Comparison of ENCODE assay signal across 23 cellular contexts in genomic region chr1:214934035-214934434, GRCh38.
A peak's percentile ranks its signal among the peaks of the same experiment; 100 is the strongest.
DNase-seq lines count a peak whose midpoint lies in the region; ATAC-seq and TF ChIP-seq lines count a peak whose summit lies in the region.
"Had no signal": no experiment of that assay in that cellular context is flagged by ENCODE, and none has a peak within 500 bp of the region (broad histone marks: within the 10 kb centered on the region; RNA-seq: fewer than 3 reads in every experiment).

No MANE protein-coding gene starts in this region.

- H3K4me1 ChIP-seq in SK-N-SH (ENCODE audit: control insufficient read depth in 1 of 2, insufficient read depth in 2 of 2, low read depth in 1 of 2, low read length in 1 of 2), result no peaks in the 10 kb centered on the region; a peak in 2 of 4 replicates
- H3K4me1 ChIP-seq: A549, Peyer's patch, SJSA1 had no signal

- no peaks in the 10 kb centered on the region for H3K79me2 ChIP-seq in SK-N-SH (ENCODE audit: insufficient read depth)

- H3K4me3 Mint-ChIP-seq in activated naive CD4-positive, alpha-beta T cell treated with anti-CD3 and anti-CD28 coated beads, Interleukin-2, amount 10 ng/mL, durations not matched to agents 7 days and 5 days, result no peak overlapping the region
- H3K4me3 Mint-ChIP-seq: IgD-negative memory B cell had no signal

- POLR2A ChIA-PET in SK-N-SH (lab: Yijun Ruan, JAX), result no interaction called here

- no peak overlapping the region for H3K27ac ChIP-seq in SK-N-SH (ENCODE audit: low read depth in 2 of 2, low read length in 1 of 2)
- H3K27ac ChIP-seq: A549, C4-2B, Peyer's patch, SJSA1 had no signal

- H3K4me2 ChIP-seq in SK-N-SH, result no peak overlapping the region; the same call in 1 of the 2 replicates
- H3K4me2 ChIP-seq: A549 had no signal

- H3K9me3 ChIP-seq in SK-N-SH, result no peaks in the 10 kb centered on the region
- H3K9me3 ChIP-seq: A549, MG63, Peyer's patch, SJSA1 had no signal

- DNase-seq in GM03348 (ENCODE audit: low spot score) (peak; percentile 40), SK-N-SH (no peak), fibroblast of mammary gland (ENCODE audit: low read depth) (peak; percentile 22), skeletal muscle cell (ENCODE audit: low read depth) (peak; percentile 20)
- no peak for DNase-seq in activated naive CD4-positive, alpha-beta T cell treated with anti-CD3 and anti-CD28 coated beads, Interleukin-2, amount 10 ng/mL, durations not matched to agents 7 days and 5 days
- DNase-seq: DMS79, Karpas-422, NCI-H1048, NCI-H146, NCI-H2081, NCI-H2171 treated with DMSO at 0.1 percent for 48 hours, NCI-H446, NCI-H69, Peyer's patch, SW 1271 had no signal

- peak overlapping the region; percentile 25 for H2AFZ ChIP-seq in SK-N-SH (ENCODE audit: low read depth)

- H3K27me3 Mint-ChIP-seq in activated naive CD4-positive, alpha-beta T cell treated with anti-CD3 and anti-CD28 coated beads, Interleukin-2, amount 10 ng/mL, durations not matched to agents 7 days and 5 days, result no peaks in the 10 kb centered on the region
- H3K27me3 Mint-ChIP-seq: IgD-negative memory B cell had no signal

- ATAC-seq in HG03432 (IDR thresholded peaks at IDR 0.05; ENCODE audit: unreplicated experiment) (no peak), HG02840 (IDR thresholded peaks at IDR 0.05; ENCODE audit: low FRiP score, unreplicated experiment) (no peak)
- ATAC-seq: A549, HCT116 had no signal

- no peak for TF ChIP-seq RAD21 in SK-N-SH (IDR thresholded peaks at IDR 0.05; ENCODE audit: low read length)

- H3K27me3 ChIP-seq in SK-N-SH (ENCODE audit: insufficient read depth), result no peaks in the 10 kb centered on the region
- H3K27me3 ChIP-seq: MG63, Peyer's patch, SJSA1 had no signal

- no peaks in the 10 kb centered on the region for H3K4me1 Mint-ChIP-seq in activated naive CD4-positive, alpha-beta T cell treated with anti-CD3 and anti-CD28 coated beads, Interleukin-2, amount 10 ng/mL, durations not matched to agents 7 days and 5 days
- H3K4me1 Mint-ChIP-seq: IgD-negative memory B cell had no signal

- no peak overlapping the region; a peak in 1 of 4 replicates for H3K4me3 ChIP-seq in SK-N-SH (ENCODE audit: low read depth in 2 of 2, low read length in 1 of 2)
- no peak overlapping the region for H3K4me3 ChIP-seq in fibroblast of mammary gland (ENCODE audit: control insufficient read depth, low read depth, low read length)
- H3K4me3 ChIP-seq in skeletal muscle cell (ENCODE audit: low read depth, low read length), result no peak overlapping the region
- H3K4me3 ChIP-seq: A549, MG63, Peyer's patch, SJSA1 had no signal

- no peak overlapping the region for H3K9ac ChIP-seq in SK-N-SH

- no peak overlapping the region for H3K27ac Mint-ChIP-seq in activated naive CD4-positive, alpha-beta T cell treated with anti-CD3 and anti-CD28 coated beads, Interleukin-2, amount 10 ng/mL, durations not matched to agents 7 days and 5 days
- H3K27ac Mint-ChIP-seq: IgD-negative memory B cell had no signal

- H3K36me3 ChIP-seq in SK-N-SH (replicated peaks in 1 of 2; ENCODE audit: control insufficient read depth in 1 of 2, insufficient read depth in 2 of 2, low read length in 1 of 2), result no peaks in the 10 kb centered on the region
- H3K36me3 ChIP-seq: MG63, Peyer's patch, SJSA1 had no signal

- H3K36me3 Mint-ChIP-seq in activated naive CD4-positive, alpha-beta T cell treated with anti-CD3 and anti-CD28 coated beads, Interleukin-2, amount 10 ng/mL, durations not matched to agents 7 days and 5 days, result no peaks in the 10 kb centered on the region

- TF ChIP-seq EP300 in SK-N-SH (IDR thresholded peaks at IDR 0.05; ENCODE audit: borderline replicate concordance in 1 of 2, low read depth in 1 of 2, low read length in 1 of 2), result no peak

- no peak for TF ChIP-seq CTCF in SK-N-SH (IDR thresholded peaks at IDR 0.05)
- no peak for TF ChIP-seq CTCF in fibroblast of mammary gland (conservative IDR thresholded peaks at IDR 0.05; ENCODE audit: control insufficient read depth, insufficient read depth, low read depth, low read length)

- no peaks in the 10 kb centered on the region for H3K9me2 ChIP-seq in SK-N-SH

- no peaks in the 10 kb centered on the region for H3F3A ChIP-seq in SK-N-SH (replicated peaks; ENCODE audit: insufficient read depth)

- no peaks in the 10 kb centered on the region for H3K9me3 Mint-ChIP-seq in activated naive CD4-positive, alpha-beta T cell treated with anti-CD3 and anti-CD28 coated beads, Interleukin-2, amount 10 ng/mL, durations not matched to agents 7 days and 5 days

- 23% methylated on average over 6 of the region's 6 CpGs for WGBS in SK-N-SH (ENCODE audit: low lambda C conversion rate)

- CTCF ChIA-PET in SK-N-SH (lab: Yijun Ruan, JAX), result interaction anchor here (0.8 to 1.5 kb wide), 2 partner anchors 11 kb away, joined by 3 to 7 read pairs; no protein-coding TSS in a partner anchor
- CTCF ChIA-PET in activated naive CD4-positive, alpha-beta T cell treated with anti-CD3 and anti-CD28 coated beads, Interleukin-2, amount 10 ng/mL, durations not matched to agents 7 days and 5 days (lab: Charles Lee), result no interaction called here

- no peaks in the 10 kb centered on the region for H4K20me1 ChIP-seq in SK-N-SH (ENCODE audit: insufficient read depth)

TF ChIP-seq in SK-N-SH, 30 proteins besides CTCF, POLR2A, EP300 and RAD21 (continues in another document):
- TF ChIP-seq USF2 (IDR thresholded peaks at IDR 0.05; ENCODE audit: borderline replicate concordance, low read depth, low read length) (no peak), IRF3 (IDR thresholded peaks at IDR 0.05; ENCODE audit: low read depth, low read length) (no peak), USF1 (IDR thresholded peaks at IDR 0.05; ENCODE audit: borderline replicate concordance, low read depth) (no peak), JUND (IDR thresholded peaks at IDR 0.05) (no peak), FOSL2 (IDR thresholded peaks at IDR 0.05; ENCODE audit: borderline replicate concordance, low read depth) (no peak), GABPA (IDR thresholded peaks at IDR 0.05; ENCODE audit: low read depth) (no peak), REST (IDR thresholded peaks at IDR 0.05; ENCODE audit: low read depth, low read length) (no peak), SMC3 (IDR thresholded peaks at IDR 0.05; ENCODE audit: low read depth, low read length) (no peak), NRF1 (IDR thresholded peaks at IDR 0.05; ENCODE audit: low read depth, low read length) (no peak), TAF1 (IDR thresholded peaks at IDR 0.05; ENCODE audit: borderline replicate concordance, low read depth, low read length) (no peak), POLR2AphosphoS5 (IDR thresholded peaks at IDR 0.05; ENCODE audit: low read depth, low read length) (no peak), SIN3A (IDR thresholded peaks at IDR 0.05; ENCODE audit: borderline replicate concordance, low read depth, low read length) (no peak), EZH2phosphoT487 (IDR thresholded peaks at IDR 0.05; ENCODE audit: borderline replicate concordance, low read depth) (no peak), MEF2A (IDR thresholded peaks at IDR 0.05; ENCODE audit: borderline replicate concordance, low read depth) (no peak), FOXM1 (IDR thresholded peaks at IDR 0.05; ENCODE audit: low read depth) (no peak), TEAD4 (IDR thresholded peaks at IDR 0.05; ENCODE audit: borderline replicate concordance, insufficient read depth) (no peak)

Comparison
In these comparisons a context has a peak if more than half of its experiments do, and no peak if none do; other contexts are left out.
1. DNase-seq: peak in GM03348 (single experiment), fibroblast of mammary gland (single experiment) and skeletal muscle cell (single experiment); none in SK-N-SH (single experiment) and activated naive CD4-positive, alpha-beta T cell treated with anti-CD3 and anti-CD28 coated beads, Interleukin-2, amount 10 ng/mL, durations not matched to agents 7 days and 5 days (single experiment).